8 cellular contexts compared by ENCODE assay signal in genomic region chr2:42328148-42328833, GRCh38. TPM values are rescaled to one million over a fixed set of nuclear protein-coding genes. Genes with fewer than 3 reads are reported as not detected.
A peak's percentile ranks its signal among the peaks of the same experiment; 100 is the strongest.
DNase-seq lines count a peak whose midpoint lies in the region; ATAC-seq and TF ChIP-seq lines count a peak whose summit lies in the region.

No MANE protein-coding gene starts in this region.

- no peak overlapping the region for H3K4me2 ChIP-seq in mammary epithelial cell (ENCODE audit: insufficient read depth, low read depth, low read length)
- no peak overlapping the region for H3K4me2 ChIP-seq in neural cell (ENCODE audit: low read length)

- intact Hi-C loops in heart left ventricle (cut with DNase I) (loop anchor here in 8 of 10 donors (1.0 to 10.0 kb wide), 8 partner anchors 226 to 473 kb away; no protein-coding TSS in a partner anchor), Right ventricle myocardium inferior (cut with DNase I) (loop anchor here (2.0 kb wide), 1 partner anchor 231 kb away; no protein-coding TSS in a partner anchor), mammary epithelial cell (cut with micrococcal nuclease) (loop anchor here (1.0 to 5.0 kb wide), 2 partner anchors 232 to 461 kb away; no protein-coding TSS in a partner anchor)

- H3K36me3 ChIP-seq in heart left ventricle (peaks cover 0 to 95% (median 61%) of the 10 kb centered on the region in 9 donors), mammary epithelial cell (ENCODE audit: insufficient read depth, low read length) (peaks cover 5% of the 10 kb centered on the region), neural cell (ENCODE audit: insufficient read depth, low read length) (no peaks in the 10 kb centered on the region)

- ATAC-seq in heart left ventricle = peak in 1 of 4 donors; percentile 34
- no peak for ATAC-seq in Right ventricle myocardium inferior
- no peak for ATAC-seq in GM19023 (IDR thresholded peaks at IDR 0.05; ENCODE audit: unreplicated experiment)
- no peak for ATAC-seq in GM18861 (IDR thresholded peaks at IDR 0.05; ENCODE audit: unreplicated experiment)

- no peak for TF ChIP-seq POLR2A in heart left ventricle (IDR thresholded peaks at IDR 0.05)

- H3K27me3 ChIP-seq in heart left ventricle (no peaks in the 10 kb centered on the region), mammary epithelial cell (ENCODE audit: insufficient read depth, low read length) (no peaks in the 10 kb centered on the region), neural cell (ENCODE audit: insufficient read depth, low read depth, low read length) (no peaks in the 10 kb centered on the region)

- CTCF ChIA-PET in mammary epithelial cell (lab: Charles Lee; ENCODE audit: low non-redundant PET) = interaction anchor here (0.7 kb wide), 3 partner anchors 237 to 474 kb away, joined by 4 to 8 read pairs (median 5); no protein-coding TSS in a partner anchor

- peak in 11 of 12 donors; percentile 22 to 57 (median 43) for TF ChIP-seq CTCF in heart left ventricle (IDR thresholded peaks at IDR 0.05)
- peak; percentile 42 to 49 for TF ChIP-seq CTCF in mammary epithelial cell (conservative IDR thresholded peaks at IDR 0.05 in 1 of 2, IDR thresholded peaks at IDR 0.05 in 1 of 2; ENCODE audit: extremely low read depth in 1 of 2, insufficient read depth in 1 of 2, low read depth in 1 of 2, low read length in 2 of 2)
- peak; percentile 60 for TF ChIP-seq CTCF in neural cell (IDR thresholded peaks at IDR 0.05; ENCODE audit: poor library complexity, severe bottlenecking)

- H4K20me1 ChIP-seq in mammary epithelial cell (ENCODE audit: insufficient read depth, low read length) = no peaks in the 10 kb centered on the region
- no peaks in the 10 kb centered on the region for H4K20me1 ChIP-seq in neural cell (ENCODE audit: insufficient read depth)

- no peaks in the 10 kb centered on the region for H3K9me3 ChIP-seq in heart left ventricle
- H3K9me3 ChIP-seq in mammary epithelial cell (replicated peaks; ENCODE audit: insufficient read depth, low read length) = no peaks in the 10 kb centered on the region
- H3K9me3 ChIP-seq in neural cell (ENCODE audit: low read length) = no peaks in the 10 kb centered on the region

- no peak for TF ChIP-seq EP300 in neural cell (conservative IDR thresholded peaks at IDR 0.05; ENCODE audit: poor library complexity, severe bottlenecking)

- 73 to 76% (median 75%) methylated on average over 3 of the region's 3 CpGs for WGBS in heart left ventricle, 4 donors
- WGBS in mammary epithelial cell (ENCODE audit: low coverage, missing lambda C conversion rate) = 19% methylated on average over 3 of the region's 3 CpGs

- H3K9me2 ChIP-seq in neural cell (ENCODE audit: insufficient read depth, low read length) = no peaks in the 10 kb centered on the region

- dilution Hi-C loops in mammary epithelial cell (cut with HindIII; ENCODE audit: low sequenced_read_pairs) = no loop called here

- H3K9ac ChIP-seq in mammary epithelial cell (ENCODE audit: insufficient read depth, low read length) (no peak overlapping the region), neural cell (ENCODE audit: low read length) (no peak overlapping the region)

- H2AFZ ChIP-seq in mammary epithelial cell (ENCODE audit: low read depth, low read length) = no peak overlapping the region
- no peak overlapping the region for H2AFZ ChIP-seq in neural cell (ENCODE audit: low read depth, low read length)

- no TSS peak for BruUV-seq in mammary epithelial cell (replicated peaks; lab: Mats Ljungman, UMichigan)

- no peak overlapping the region for H3K27ac ChIP-seq in heart left ventricle
- no peak overlapping the region for H3K27ac ChIP-seq in mammary epithelial cell (ENCODE audit: insufficient read depth, low read depth, low read length)
- no peak overlapping the region for H3K27ac ChIP-seq in neural cell (ENCODE audit: low read length)

- no peaks in the 10 kb centered on the region for H3F3A ChIP-seq in neural cell (ENCODE audit: insufficient read depth, low read length, poor library complexity, severe bottlenecking)

- peak; percentile 56 for TF ChIP-seq RAD21 in neural cell (conservative IDR thresholded peaks at IDR 0.05)

- DNase-seq in heart left ventricle = no peak
- DNase-seq in Right ventricle myocardium inferior (ENCODE audit: missing footprints) = no peak
- DNase-seq in NCI-H748 (lab: John Stamatoyannopoulos, UW; ENCODE audit: unreplicated experiment) = peak; percentile 35
- DNase-seq in mammary epithelial cell = peak; percentile 6
- no peak for DNase-seq in epidermal melanocyte (ENCODE audit: insufficient read length, low spot score)

- H3K79me2 ChIP-seq in mammary epithelial cell (ENCODE audit: insufficient read depth, low read length) (no peaks in the 10 kb centered on the region), neural cell (replicated peaks; ENCODE audit: insufficient read depth, low read length) (no peaks in the 10 kb centered on the region)

- in situ Hi-C loops in mammary epithelial cell (cut with MboI; ENCODE audit: low sequenced_read_pairs in 2 of 2) = loop anchor here in 1 of 2 donors (25.0 kb wide), 1 partner anchor 216 kb away; no protein-coding TSS in a partner anchor

- H3K4me1 ChIP-seq in heart left ventricle (no peaks in the 10 kb centered on the region), mammary epithelial cell (ENCODE audit: insufficient read depth, low read length) (no peaks in the 10 kb centered on the region)

- H3K4me3 ChIP-seq in heart left ventricle = no peak overlapping the region
- no peak overlapping the region for H3K4me3 ChIP-seq in mammary epithelial cell (replicated peaks in 1 of 3; ENCODE audit: insufficient read depth in 1 of 3, low read depth in 2 of 3, low read length in 3 of 3)
- no peak overlapping the region for H3K4me3 ChIP-seq in neural cell (ENCODE audit: low read length)

TF ChIP-seq in neural cell, 6 proteins besides CTCF, POLR2A, EP300 and RAD21:
- no peak for TF ChIP-seq TAF1 (IDR thresholded peaks at IDR 0.05; ENCODE audit: low read depth)
- no peak for TF ChIP-seq MXI1 (conservative IDR thresholded peaks at IDR 0.05; ENCODE audit: poor library complexity, severe bottlenecking)
- no peak for TF ChIP-seq POLR2AphosphoS5 (IDR thresholded peaks at IDR 0.05)
- TF ChIP-seq REST (IDR thresholded peaks at IDR 0.05; ENCODE audit: borderline replicate concordance) = no peak
- peak; percentile 64 for TF ChIP-seq SMC3 (conservative IDR thresholded peaks at IDR 0.05; ENCODE audit: poor library complexity)
- no peak for TF ChIP-seq EZH2 (IDR thresholded peaks at IDR 0.05; ENCODE audit: borderline replicate concordance, insufficient read depth, low read length, poor library complexity, severe bottlenecking)

RNA-seq across cellular contexts. Expression of gene COX7A2L, which starts 32.7 kb away (rescaled TPM):
- 100 to 1,000 TPM in 5 of 9 donors, 10 to 100 TPM in 4; 87.0 to 138 (median 105) TPM for total RNA-seq in heart left ventricle
- polyA plus RNA-seq in heart left ventricle = 100 to 1,000 TPM in 1 of 2 donors, 10 to 100 TPM in 1; 57.2 to 122 TPM
- 94.4 TPM for total RNA-seq in Right ventricle myocardium inferior
- 100 to 1,000 TPM; 129 to 238 TPM for total RNA-seq in mammary epithelial cell
- 102 TPM for polyA plus RNA-seq in mammary epithelial cell
- polyA minus RNA-seq in mammary epithelial cell = 109 TPM
- polyA plus RNA-seq in neural cell = 396 and 425 TPM in 2 replicates
- 232 and 277 TPM in 2 replicates for polyA minus RNA-seq in neural cell

Comparison
In these comparisons a context has a peak if more than half of its experiments do, and no peak if none do; other contexts are left out.
1. DNase-seq: peak in NCI-H748 (single experiment) and mammary epithelial cell (single experiment); none in heart left ventricle (0 of 5), Right ventricle myocardium inferior (single experiment) and epidermal melanocyte (single experiment).
2. Peak in every context shown above with its lines, with median percentiles within 50 percentile points of each other: CTCF ChIP-seq.